ENCODE assay signal across 12 cellular contexts in the genomic region with DNA sequence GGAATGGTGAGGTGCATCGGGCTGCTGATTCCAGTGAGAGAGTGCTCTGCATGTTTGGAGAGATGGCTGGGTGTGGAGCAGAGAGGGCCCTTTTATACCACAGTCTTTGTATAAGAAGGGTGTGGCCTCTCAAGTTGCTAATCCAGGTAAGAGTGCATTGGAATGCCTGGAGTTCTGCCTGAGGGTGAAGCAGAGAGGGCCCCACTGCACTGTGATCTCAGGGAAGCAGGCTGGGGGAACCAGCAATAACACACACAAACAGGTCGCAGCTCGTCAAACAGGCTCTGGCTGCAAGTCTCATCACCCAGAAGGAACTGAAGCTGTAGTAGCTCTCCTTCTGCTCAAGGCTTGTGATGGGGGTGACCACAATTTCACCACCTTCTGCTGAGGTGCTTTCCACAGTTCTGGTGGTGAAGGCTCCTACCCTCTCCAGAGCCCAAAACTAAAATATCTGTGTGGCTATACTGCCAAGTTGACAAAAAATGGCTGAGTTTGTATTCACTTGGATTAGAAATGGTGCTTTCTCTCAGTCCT.
"Had no signal": no experiment of that assay in that cellular context is flagged by ENCODE, and none has a peak within 500 bp of the region (broad histone marks: within the 10 kb centered on the region; RNA-seq: fewer than 3 reads in every experiment).

No MANE protein-coding gene starts in this region.

- ATAC-seq: activated naive CD8-positive, alpha-beta T cell treated with anti-CD3 and anti-CD28 coated beads, Interleukin-2, amount 50 U/mL, for 24 hours; gastrocnemius medialis had no signal

- H3K36me3 ChIP-seq: ascending aorta, cardiac muscle cell, gastrocnemius medialis, ovary, stomach, thoracic aorta had no signal

- H3K27me3 ChIP-seq: ascending aorta, cardiac muscle cell, gastrocnemius medialis, ovary, stomach had no signal

- H3K4me3 ChIP-seq: ascending aorta, cardiac muscle cell, gastrocnemius medialis, ovary, stomach, thoracic aorta had no signal

- H3K9me3 ChIP-seq: ascending aorta, gastrocnemius medialis, ovary had no signal

- DNase-seq: activated CD4-positive, alpha-beta T cell treated with anti-CD3 and anti-CD28 coated beads, Interleukin-2, amount 10 ng/mL, durations not matched to agents 7 days and 5 days; activated CD4-positive, CD25-positive, alpha-beta regulatory T cell; activated CD8-positive, alpha-beta memory T cell treated with anti-CD3 and anti-CD28 coated beads for 24 hours; activated naive CD4-positive, alpha-beta T cell treated with Interleukin-2 at 50 U/mL for 16 hours; activated naive CD8-positive, alpha-beta T cell treated with anti-CD3 and anti-CD28 coated beads, Interleukin-2, amount 50 U/mL, for 24 hours; gastrocnemius medialis; ovary; stimulated activated CD4-positive, alpha-beta T cell treated with anti-CD3 and anti-CD28 coated beads, Interleukin-4, amount 100 ng/mL, for 1 hour; stomach had no signal

- H3K4me1 ChIP-seq: ascending aorta, gastrocnemius medialis, stomach had no signal

- H3K27ac ChIP-seq: ascending aorta, cardiac muscle cell, gastrocnemius medialis, ovary, stomach, thoracic aorta had no signal
